ENCODE assay signal across 1 cellular context in the genomic region with DNA sequence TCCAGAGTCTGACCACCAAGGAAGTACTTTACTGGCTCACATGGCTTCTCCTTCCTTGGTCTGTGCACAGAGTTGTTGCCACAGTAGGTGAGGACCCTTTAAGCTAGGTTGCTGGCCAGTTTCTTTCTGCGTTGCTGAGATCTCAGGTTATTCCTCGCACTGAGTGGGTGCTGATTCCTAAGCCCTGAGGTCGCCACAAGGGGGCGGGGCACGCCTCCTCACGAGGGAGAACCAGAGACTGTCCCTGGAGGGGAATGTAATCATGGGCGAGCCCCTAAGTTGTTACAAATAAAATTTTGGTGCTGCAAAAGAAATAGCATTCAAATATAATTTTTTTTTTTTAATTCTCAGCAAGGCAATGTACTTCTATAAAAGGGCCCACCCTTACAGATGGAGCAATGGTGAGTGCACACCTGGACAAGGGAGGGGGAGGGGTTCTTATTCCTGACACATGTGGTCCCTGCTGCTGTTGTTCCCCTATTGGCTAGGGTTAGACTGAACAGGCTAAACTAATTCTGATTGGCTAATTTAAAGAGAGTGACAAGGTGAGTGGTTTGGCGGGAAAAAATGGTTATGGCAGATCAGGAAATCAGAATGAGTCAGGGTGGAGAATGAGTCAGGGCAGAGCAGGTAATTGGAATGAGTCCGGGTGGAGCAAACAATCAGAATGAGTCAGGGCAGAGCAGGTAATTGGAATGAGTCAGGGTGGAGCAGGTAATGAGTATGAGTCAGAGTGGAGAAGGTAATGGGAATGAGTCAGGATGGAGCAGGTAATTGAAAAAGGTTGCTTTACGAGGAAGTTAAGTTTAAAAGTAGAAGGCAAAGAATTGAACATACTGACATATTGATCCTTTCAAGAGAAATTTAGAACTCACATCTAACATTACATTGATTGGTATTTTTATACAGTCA.
TF ChIP-seq lines count a peak whose summit lies in the region.

No MANE protein-coding gene starts in this region.

TF ChIP-seq in HCT116, 20 proteins besides CTCF, POLR2A, EP300 and RAD21 (continued from another document):
- TF ChIP-seq, protein P1, sequence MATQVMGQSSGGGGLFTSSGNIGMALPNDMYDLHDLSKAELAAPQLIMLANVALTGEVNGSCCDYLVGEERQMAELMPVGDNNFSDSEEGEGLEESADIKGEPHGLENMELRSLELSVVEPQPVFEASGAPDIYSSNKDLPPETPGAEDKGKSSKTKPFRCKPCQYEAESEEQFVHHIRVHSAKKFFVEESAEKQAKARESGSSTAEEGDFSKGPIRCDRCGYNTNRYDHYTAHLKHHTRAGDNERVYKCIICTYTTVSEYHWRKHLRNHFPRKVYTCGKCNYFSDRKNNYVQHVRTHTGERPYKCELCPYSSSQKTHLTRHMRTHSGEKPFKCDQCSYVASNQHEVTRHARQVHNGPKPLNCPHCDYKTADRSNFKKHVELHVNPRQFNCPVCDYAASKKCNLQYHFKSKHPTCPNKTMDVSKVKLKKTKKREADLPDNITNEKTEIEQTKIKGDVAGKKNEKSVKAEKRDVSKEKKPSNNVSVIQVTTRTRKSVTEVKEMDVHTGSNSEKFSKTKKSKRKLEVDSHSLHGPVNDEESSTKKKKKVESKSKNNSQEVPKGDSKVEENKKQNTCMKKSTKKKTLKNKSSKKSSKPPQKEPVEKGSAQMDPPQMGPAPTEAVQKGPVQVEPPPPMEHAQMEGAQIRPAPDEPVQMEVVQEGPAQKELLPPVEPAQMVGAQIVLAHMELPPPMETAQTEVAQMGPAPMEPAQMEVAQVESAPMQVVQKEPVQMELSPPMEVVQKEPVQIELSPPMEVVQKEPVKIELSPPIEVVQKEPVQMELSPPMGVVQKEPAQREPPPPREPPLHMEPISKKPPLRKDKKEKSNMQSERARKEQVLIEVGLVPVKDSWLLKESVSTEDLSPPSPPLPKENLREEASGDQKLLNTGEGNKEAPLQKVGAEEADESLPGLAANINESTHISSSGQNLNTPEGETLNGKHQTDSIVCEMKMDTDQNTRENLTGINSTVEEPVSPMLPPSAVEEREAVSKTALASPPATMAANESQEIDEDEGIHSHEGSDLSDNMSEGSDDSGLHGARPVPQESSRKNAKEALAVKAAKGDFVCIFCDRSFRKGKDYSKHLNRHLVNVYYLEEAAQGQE (IDR thresholded peaks at IDR 0.05; ENCODE audit: low read depth), result no peak
- peak; percentile 98 for TF ChIP-seq FOSL1 (IDR thresholded peaks at IDR 0.05; ENCODE audit: low read depth)
- TF ChIP-seq ELF1 (IDR thresholded peaks at IDR 0.05; ENCODE audit: borderline replicate concordance, low read depth), result peak; percentile 30; the same call in 1 of the 2 replicates
